Comparison of ENCODE assay signal across 8 cellular contexts in genomic region chr15:68256675-68257450, GRCh38. TPM values are rescaled to one million over a fixed set of nuclear protein-coding genes. Genes with fewer than 3 reads are reported as not detected.
DNase-seq lines count a peak whose midpoint lies in the region; ATAC-seq and TF ChIP-seq lines count a peak whose summit lies in the region.

No MANE protein-coding gene starts in this region.

- TF ChIP-seq EP300 in gastroesophageal sphincter (IDR thresholded peaks at IDR 0.05) = no peak

- no peak for DNase-seq in AG04449 (ENCODE audit: low read depth, low spot score)
- peak; percentile 95 for DNase-seq in RWPE2 (ENCODE audit: low spot score)
- DNase-seq in nephron progenitor cell = peak; percentile 89
- DNase-seq in stromal cell of bone marrow (ENCODE audit: low read depth) = peak; percentile 80
- no peak for DNase-seq in NCI-H446 treated with DMSO at 0.1 percent for 48 hours (lab: John Stamatoyannopoulos, UW)

- H3K4me1 ChIP-seq in RWPE2 (ENCODE audit: insufficient read depth, poor library complexity, severe bottlenecking) (peaks cover 22% of the 10 kb centered on the region), gastroesophageal sphincter (peaks cover 0 to 23% (median 3%) of the 10 kb centered on the region in 3 donors)

- no peaks in the 10 kb centered on the region for H3K27me3 ChIP-seq in RWPE2 (ENCODE audit: insufficient read depth, poor library complexity, severe bottlenecking)
- no peaks in the 10 kb centered on the region for H3K27me3 ChIP-seq in gastroesophageal sphincter

- H3K27ac Mint-ChIP-seq in activated naive CD8-positive, alpha-beta T cell = no peak overlapping the region
- H3K27ac Mint-ChIP-seq in nephron progenitor cell = no peak overlapping the region

- POLR2A ChIA-PET in AG04449 (lab: Yijun Ruan, JAX) = interaction anchor here (0.8 to 0.9 kb wide), 3 partner anchors 15 to 21 kb away, joined by 3 to 6 read pairs (median 4); partner anchors contain the start of gene FEM1B

- peak overlapping the region; percentile 69 for H3K27ac ChIP-seq in RWPE2 (ENCODE audit: poor library complexity, severe bottlenecking)
- peak overlapping the region; percentile 52 to 93 (median 83) for H3K27ac ChIP-seq in gastroesophageal sphincter

- H3K4me1 Mint-ChIP-seq in activated naive CD8-positive, alpha-beta T cell (ENCODE audit: low read depth) = peaks cover 6% of the 10 kb centered on the region
- no peaks in the 10 kb centered on the region for H3K4me1 Mint-ChIP-seq in nephron progenitor cell

- H3K4me3 ChIP-seq in AG04449 (ENCODE audit: low read depth, low read length) (peak overlapping the region; percentile 59), RWPE2 (ENCODE audit: severe bottlenecking) (peak overlapping the region; percentile 37), gastroesophageal sphincter (peak overlapping the region; percentile 36 to 68)

- H3K27me3 Mint-ChIP-seq in activated naive CD8-positive, alpha-beta T cell = peaks cover 1% of the 10 kb centered on the region
- H3K27me3 Mint-ChIP-seq in nephron progenitor cell (ENCODE audit: low read depth, poor library complexity) = peaks cover 20% of the 10 kb centered on the region

- TF ChIP-seq POLR2A in gastroesophageal sphincter (IDR thresholded peaks at IDR 0.05) = peak; percentile 65 to 74

- CTCF ChIA-PET in AG04449 (lab: Yijun Ruan, JAX) = interaction anchor here (0.9 to 8.1 kb wide), 4 partner anchors 9 to 20 kb away, joined by 3 to 134 read pairs (median 3); partner anchors contain the start of gene FEM1B

- no peaks in the 10 kb centered on the region for H3K9me3 ChIP-seq in RWPE2 (ENCODE audit: severe bottlenecking)
- no peaks in the 10 kb centered on the region for H3K9me3 ChIP-seq in gastroesophageal sphincter

- WGBS in gastroesophageal sphincter (ENCODE audit: low coverage in 1 of 2), 2 donors = 0 to 7% methylated on average over 1 to 19 of the region's 57 CpGs

- TF ChIP-seq CTCF in AG04449 (IDR thresholded peaks at IDR 0.05; ENCODE audit: insufficient read depth, low read length, missing control alignments) (no peak), RWPE2 (IDR thresholded peaks at IDR 0.05; ENCODE audit: poor library complexity, severe bottlenecking) (peak; percentile 34), gastroesophageal sphincter (IDR thresholded peaks at IDR 0.05) (no peak), nephron progenitor cell (IDR thresholded peaks at IDR 0.05) (no peak)

- H3K36me3 ChIP-seq in RWPE2 (ENCODE audit: low read depth) (no peaks in the 10 kb centered on the region), gastroesophageal sphincter (no peaks in the 10 kb centered on the region)

- ATAC-seq in HG02759 (IDR thresholded peaks at IDR 0.05; ENCODE audit: unreplicated experiment) = peak; percentile 55
- peak; percentile 88 for ATAC-seq in RWPE2 (ENCODE audit: low read depth)
- ATAC-seq in gastroesophageal sphincter = peak; percentile 96

- H3K4me3 Mint-ChIP-seq in activated naive CD8-positive, alpha-beta T cell = peak overlapping the region; percentile 67
- H3K4me3 Mint-ChIP-seq in nephron progenitor cell = peak overlapping the region; percentile 77

- H3K9me3 Mint-ChIP-seq in activated naive CD8-positive, alpha-beta T cell (ENCODE audit: low read depth) = no peaks in the 10 kb centered on the region
- H3K9me3 Mint-ChIP-seq in nephron progenitor cell = no peaks in the 10 kb centered on the region

- H3K36me3 Mint-ChIP-seq in activated naive CD8-positive, alpha-beta T cell = no peaks in the 10 kb centered on the region
- no peaks in the 10 kb centered on the region for H3K36me3 Mint-ChIP-seq in nephron progenitor cell (ENCODE audit: low read depth)

RNA-seq across cellular contexts. Expression of gene FEM1B, which starts 20.7 kb away (rescaled TPM):
- 10 to 100 TPM; 64.8 to 71.7 (median 67.5) TPM for total RNA-seq in gastroesophageal sphincter

RNA-seq across cellular contexts. Expression of gene CLN6, which starts 27.3 kb away (rescaled TPM):
- 10 to 100 TPM in 3 of 4 donors, 1 to 10 TPM in 1; 6.1 to 14.9 (median 13.3) TPM for total RNA-seq in gastroesophageal sphincter

RNA-seq across cellular contexts. Expression of gene CALML4, which starts 51.7 kb away (rescaled TPM):
- 10 to 100 TPM; 16.8 to 77.8 (median 48.9) TPM for total RNA-seq in gastroesophageal sphincter

Comparison
In these comparisons a context has a peak if more than half of its experiments do, and no peak if none do; other contexts are left out.
1. DNase-seq: peak in RWPE2 (single experiment), nephron progenitor cell (single experiment) and stromal cell of bone marrow (single experiment); none in AG04449 (single experiment) and NCI-H446 treated with DMSO at 0.1 percent for 48 hours (single experiment).
2. Peak in every context shown above with its lines, with median percentiles within 50 percentile points of each other: H3K4me3 ChIP-seq and ATAC-seq.